ENCODE assay signal across 21 cellular contexts in genomic region chr6:109760208-109760607, GRCh38.
DNase-seq lines count a peak whose midpoint lies in the region; ATAC-seq and TF ChIP-seq lines count a peak whose summit lies in the region.
"Had no signal": no experiment of that assay in that cellular context is flagged by ENCODE, and none has a peak within 500 bp of the region (broad histone marks: within the 10 kb centered on the region; RNA-seq: fewer than 3 reads in every experiment).

No MANE protein-coding gene starts in this region.

- no peak for TF ChIP-seq CTCF in SK-N-SH (IDR thresholded peaks at IDR 0.05)
- TF ChIP-seq CTCF in neutrophil (IDR thresholded peaks at IDR 0.05) = no peak
- TF ChIP-seq CTCF in suprapubic skin (IDR thresholded peaks at IDR 0.05) = no peak

- DNase-seq in SK-N-SH (no peak), suprapubic skin (ENCODE audit: low spot score in 2 of 2) (no peak)
- DNase-seq: activated CD8-positive, alpha-beta memory T cell treated with anti-CD3 and anti-CD28 coated beads for 24 hours; activated naive CD4-positive, alpha-beta T cell treated with Interleukin-2 at 50 U/mL for 16 hours; Caco-2; erythroblast; H9; NCI-H1417; NCI-H524 treated with DMSO at 0.1 percent for 48 hours; nucleus accumbens; SHP77; T1000 had no signal

- no peaks in the 10 kb centered on the region for H3F3A ChIP-seq in SK-N-SH (replicated peaks; ENCODE audit: insufficient read depth)

- no peak overlapping the region for H3K9ac ChIP-seq in SK-N-SH

- H3K27ac ChIP-seq in SK-N-SH (ENCODE audit: low read depth in 2 of 2, low read length in 1 of 2) (no peak overlapping the region), neutrophil (peak overlapping the region; percentile 61), suprapubic skin (no peak overlapping the region)
- H3K27ac ChIP-seq: A549, thoracic aorta had no signal

- POLR2A ChIA-PET in SK-N-SH (lab: Yijun Ruan, JAX) = no interaction called here

- peaks cover 42% of the 10 kb centered on the region for H3K36me3 Mint-ChIP-seq in activated T-helper 17 cell treated with anti-CD3 and anti-CD28 coated beads, Interleukin-2, amount 50 U/mL, for 72 hours (ENCODE audit: low read depth)

- H3K4me3 Mint-ChIP-seq in activated T-helper 17 cell treated with anti-CD3 and anti-CD28 coated beads, Interleukin-2, amount 50 U/mL, for 72 hours = no peak overlapping the region
- H3K4me3 Mint-ChIP-seq: H9, memory B cell had no signal

- H3K9me3 ChIP-seq in SK-N-SH = no peaks in the 10 kb centered on the region; the same call in 1 of the 2 replicates
- no peaks in the 10 kb centered on the region for H3K9me3 ChIP-seq in neutrophil
- H3K9me3 ChIP-seq in suprapubic skin = no peaks in the 10 kb centered on the region
- H3K9me3 ChIP-seq: A549, Caco-2, thoracic aorta had no signal

- CTCF ChIA-PET in SK-N-SH (lab: Yijun Ruan, JAX) = interaction anchor here (0.6 to 1.5 kb wide), 3 partner anchors 26 to 293 kb away, joined by 3 to 7 read pairs (median 3); no protein-coding TSS in a partner anchor

- H3K27me3 ChIP-seq in SK-N-SH (ENCODE audit: insufficient read depth) = no peaks in the 10 kb centered on the region
- H3K27me3 ChIP-seq in neutrophil = no peaks in the 10 kb centered on the region
- no peaks in the 10 kb centered on the region for H3K27me3 ChIP-seq in suprapubic skin

- H3K79me2 ChIP-seq in SK-N-SH (ENCODE audit: insufficient read depth) = no peaks in the 10 kb centered on the region

- H3K36me3 ChIP-seq in SK-N-SH (replicated peaks in 1 of 2; ENCODE audit: control insufficient read depth in 1 of 2, insufficient read depth in 2 of 2, low read length in 1 of 2) = peaks cover 0 to 2% of the 10 kb centered on the region in 2 experiments
- no peaks in the 10 kb centered on the region for H3K36me3 ChIP-seq in neutrophil
- peaks cover 8% of the 10 kb centered on the region for H3K36me3 ChIP-seq in suprapubic skin

- H3K4me1 Mint-ChIP-seq in activated T-helper 17 cell treated with anti-CD3 and anti-CD28 coated beads, Interleukin-2, amount 50 U/mL, for 72 hours = peaks cover 14% of the 10 kb centered on the region

- H2AFZ ChIP-seq in SK-N-SH (ENCODE audit: low read depth) = no peak overlapping the region

- H3K4me1 ChIP-seq in SK-N-SH (ENCODE audit: control insufficient read depth in 1 of 2, insufficient read depth in 2 of 2, low read depth in 1 of 2, low read length in 1 of 2) (no peaks in the 10 kb centered on the region; a peak in 2 of 4 replicates), neutrophil (ENCODE audit: control insufficient read depth in 1 of 2, insufficient read depth in 1 of 2, low read depth in 1 of 2, low read length in 1 of 2) (peaks cover 8 to 14% of the 10 kb centered on the region in 2 experiments), suprapubic skin (no peaks in the 10 kb centered on the region)
- H3K4me1 ChIP-seq: A549, Caco-2 had no signal

- 51% methylated on average over 2 of the region's 2 CpGs for WGBS in SK-N-SH (ENCODE audit: low lambda C conversion rate)
- 47% methylated on average over 2 of the region's 2 CpGs for WGBS in suprapubic skin

- no peaks in the 10 kb centered on the region for H4K20me1 ChIP-seq in SK-N-SH (ENCODE audit: insufficient read depth)

- H3K27me3 Mint-ChIP-seq in activated T-helper 17 cell treated with anti-CD3 and anti-CD28 coated beads, Interleukin-2, amount 50 U/mL, for 72 hours = no peaks in the 10 kb centered on the region
- H3K27me3 Mint-ChIP-seq: memory B cell had no signal

- ATAC-seq in SK-N-SH treated with all-trans-retinoic acid at 6 μM for 48 hours = no peak
- ATAC-seq in HG02885 (IDR thresholded peaks at IDR 0.05; ENCODE audit: poor library complexity, unreplicated experiment) = peak; percentile 42
- ATAC-seq in activated T-helper 17 cell treated with anti-CD3 and anti-CD28 coated beads, Interleukin-2, amount 50 U/mL, for 72 hours (replicated peaks) = peak; percentile 6
- no peak for ATAC-seq in HG03039 (IDR thresholded peaks at IDR 0.05; ENCODE audit: unreplicated experiment)
- no peak for ATAC-seq in HG02884 (IDR thresholded peaks at IDR 0.05; ENCODE audit: unreplicated experiment)
- ATAC-seq: A549 had no signal

- TF ChIP-seq EP300 in SK-N-SH (IDR thresholded peaks at IDR 0.05; ENCODE audit: borderline replicate concordance in 1 of 2, low read depth in 1 of 2, low read length in 1 of 2) = no peak
- no peak for TF ChIP-seq EP300 in suprapubic skin (IDR thresholded peaks at IDR 0.05)

- H3K27ac Mint-ChIP-seq in activated T-helper 17 cell treated with anti-CD3 and anti-CD28 coated beads, Interleukin-2, amount 50 U/mL, for 72 hours = no peak overlapping the region
- H3K27ac Mint-ChIP-seq: memory B cell had no signal

- H3K4me2 ChIP-seq in SK-N-SH = no peak overlapping the region
- H3K4me2 ChIP-seq: A549 had no signal

- no peak for TF ChIP-seq RAD21 in SK-N-SH (IDR thresholded peaks at IDR 0.05; ENCODE audit: low read length)

- no peaks in the 10 kb centered on the region for H3K9me2 ChIP-seq in SK-N-SH

- H3K9me3 Mint-ChIP-seq in activated T-helper 17 cell treated with anti-CD3 and anti-CD28 coated beads, Interleukin-2, amount 50 U/mL, for 72 hours = peaks cover 10% of the 10 kb centered on the region

- no peak overlapping the region for H3K4me3 ChIP-seq in SK-N-SH (ENCODE audit: low read depth in 2 of 2, low read length in 1 of 2)
- H3K4me3 ChIP-seq in neutrophil (ENCODE audit: low read depth in 1 of 2, low read length in 1 of 2) = no peak overlapping the region
- no peak overlapping the region for H3K4me3 ChIP-seq in suprapubic skin
- H3K4me3 ChIP-seq: A549, thoracic aorta had no signal

- no peak for TF ChIP-seq POLR2A in suprapubic skin (IDR thresholded peaks at IDR 0.05)

TF ChIP-seq in SK-N-SH, 30 proteins besides CTCF, POLR2A, EP300 and RAD21:
- TF ChIP-seq FOXJ3 (CRISPR knock-in tag; IDR thresholded peaks at IDR 0.05) (no peak), TCF12 (IDR thresholded peaks at IDR 0.05) (0 out of 2 replicates have a peak, but pooled peaks have one; percentile 7)

TF ChIP-seq in SK-N-SH treated with all-trans-retinoic acid at 6 μM for 48 hours, 23 proteins besides CTCF, POLR2A, EP300 and RAD21:
- TF ChIP-seq CSRNP3 (CRISPR knock-in tag; IDR thresholded peaks at IDR 0.05) (no peak), BACH2 (CRISPR knock-in tag; IDR thresholded peaks at IDR 0.05; ENCODE audit: borderline replicate concordance) (no peak), TCF4 (CRISPR knock-in tag; IDR thresholded peaks at IDR 0.05; ENCODE audit: borderline replicate concordance) (no peak), CSDC2 (CRISPR knock-in tag; IDR thresholded peaks at IDR 0.05) (no peak), POU6F1 (CRISPR knock-in tag; IDR thresholded peaks at IDR 0.05; ENCODE audit: borderline replicate concordance, low read depth) (no peak), RARB (CRISPR knock-in tag; IDR thresholded peaks at IDR 0.05) (no peak)
TF ChIP-seq in SK-N-SH treated with all-trans-retinoic acid at 6 μM for 48 hours: peak in this region for 0.

Comparison
In these comparisons a context has a peak if more than half of its experiments do, and no peak if none do; other contexts are left out.
1. ATAC-seq: peak in HG02885 (single experiment) and activated T-helper 17 cell treated with anti-CD3 and anti-CD28 coated beads, Interleukin-2, amount 50 U/mL, for 72 hours (single experiment); none in SK-N-SH treated with all-trans-retinoic acid at 6 μM for 48 hours (single experiment), HG03039 (single experiment) and HG02884 (single experiment).